ENCODE assay signal across 24 cellular contexts in genomic region chr11:93849201-93849600, GRCh38. TPM values are rescaled to one million over a fixed set of nuclear protein-coding genes. Genes with fewer than 3 reads are reported as not detected.
DNase-seq lines count a peak whose midpoint lies in the region; ATAC-seq and TF ChIP-seq lines count a peak whose summit lies in the region.
"Had no signal": no experiment of that assay in that cellular context is flagged by ENCODE, and none has a peak within 500 bp of the region (broad histone marks: within the 10 kb centered on the region; RNA-seq: fewer than 3 reads in every experiment).

No MANE protein-coding gene starts in this region.

- H2AFZ ChIP-seq in GM23338: peak overlapping the region; percentile 99
- H2AFZ ChIP-seq in PC-9: no peak overlapping the region

- H3K36me3 Mint-ChIP-seq in GM23338 (ENCODE audit: low read depth) (no peaks in the 10 kb centered on the region; the same call in 2 of the 3 replicates), endodermal cell (ENCODE audit: low read depth) (no peaks in the 10 kb centered on the region)
- H3K36me3 Mint-ChIP-seq: CD4-positive, CD25-positive, alpha-beta regulatory T cell had no signal

- H3K79me2 ChIP-seq in GM23338 (replicated peaks; ENCODE audit: insufficient read depth): no peaks in the 10 kb centered on the region
- no peaks in the 10 kb centered on the region for H3K79me2 ChIP-seq in PC-9 (ENCODE audit: low read depth)

- H3K27ac ChIP-seq in GM23338 (ENCODE audit: low read depth) (no peak overlapping the region), PC-9 (no peak overlapping the region), endodermal cell (ENCODE audit: low read depth, low read length) (no peak overlapping the region), psoas muscle (no peak overlapping the region)

- H3K9me2 ChIP-seq in GM23338 (ENCODE audit: insufficient read depth) (no peaks in the 10 kb centered on the region), PC-9 (ENCODE audit: insufficient read depth) (no peaks in the 10 kb centered on the region)

- no peaks in the 10 kb centered on the region for H4K20me1 ChIP-seq in GM23338 (replicated peaks; ENCODE audit: insufficient read depth)
- no peaks in the 10 kb centered on the region for H4K20me1 ChIP-seq in PC-9 (ENCODE audit: insufficient read depth)

- no peaks in the 10 kb centered on the region for H3K36me3 ChIP-seq in GM23338 (ENCODE audit: insufficient read depth)
- H3K36me3 ChIP-seq in PC-9 (ENCODE audit: low read depth): no peaks in the 10 kb centered on the region
- H3K36me3 ChIP-seq in endodermal cell (ENCODE audit: control insufficient read depth, insufficient read depth, low read length): no peaks in the 10 kb centered on the region
- H3K36me3 ChIP-seq in psoas muscle (ENCODE audit: insufficient read depth in 1 of 2, low read depth in 1 of 2): no peaks in the 10 kb centered on the region
- H3K36me3 ChIP-seq: thyroid gland had no signal

- POLR2A ChIA-PET in PC-9 (lab: Charles Lee; ENCODE audit: unreplicated experiment): no interaction called here

- H3K27ac Mint-ChIP-seq in GM23338: no peak overlapping the region
- no peak overlapping the region for H3K27ac Mint-ChIP-seq in endodermal cell
- H3K27ac Mint-ChIP-seq: activated CD8-positive, alpha-beta T cell treated with anti-CD3 and anti-CD28 coated beads for 36 hours; CD4-positive, CD25-positive, alpha-beta regulatory T cell had no signal

- H3F3A ChIP-seq in GM23338 (replicated peaks; ENCODE audit: low read depth) (0 out of 2 replicates have a peak, but pooled peaks cover 3% of the 10 kb centered on the region), PC-9 (ENCODE audit: insufficient read depth, low read depth) (no peaks in the 10 kb centered on the region)

- H3K27me3 ChIP-seq in GM23338 (ENCODE audit: insufficient read depth): peaks cover 10% of the 10 kb centered on the region; the same call in 1 of the 2 replicates
- no peaks in the 10 kb centered on the region for H3K27me3 ChIP-seq in PC-9 (ENCODE audit: insufficient read depth, low read depth)
- no peaks in the 10 kb centered on the region for H3K27me3 ChIP-seq in endodermal cell (ENCODE audit: control insufficient read depth, insufficient read depth, low read length, poor library complexity, severe bottlenecking)
- H3K27me3 ChIP-seq in psoas muscle (ENCODE audit: insufficient read depth in 3 of 3, low read length in 2 of 3): peaks cover 0 to 21% (median 2%) of the 10 kb centered on the region in 3 donors
- H3K27me3 ChIP-seq: thyroid gland had no signal

- H3K9me3 Mint-ChIP-seq in GM23338 (no peaks in the 10 kb centered on the region; the same call in 2 of the 3 replicates), endodermal cell (no peaks in the 10 kb centered on the region)
- H3K9me3 Mint-ChIP-seq: activated CD8-positive, alpha-beta T cell treated with anti-CD3 and anti-CD28 coated beads for 36 hours had no signal

- DNase-seq in GM23338 (ENCODE audit: low spot score): no peak
- DNase-seq in PC-9: no peak
- DNase-seq in endodermal cell: peak; percentile 29
- no peak for DNase-seq in psoas muscle
- no peak for DNase-seq in GM10266 (ENCODE audit: extremely low spot score)
- DNase-seq in stimulated activated naive CD4-positive, alpha-beta T cell treated with Interleukin-2 at 50 U/mL for 16 hours (lab: John Stamatoyannopoulos, UW): no peak
- DNase-seq in HuH-7 (ENCODE audit: low spot score): no peak
- DNase-seq: activated CD8-positive, alpha-beta T cell treated with anti-CD3 and anti-CD28 coated beads for 36 hours; activated T-cell treated with anti-CD3 and anti-CD28 coated beads for 4 hours; CD4-positive, CD25-positive, alpha-beta regulatory T cell; DMS153; NCI-H1436 treated with DMSO at 0.1 percent for 48 hours; NCI-H2107; NCI-H446 treated with DMSO at 0.1 percent for 48 hours; occipital lobe; SHP77; stimulated activated CD4-positive, alpha-beta T cell treated with anti-CD3 and anti-CD28 coated beads, Interleukin-12 subunit alpha, Interleukin-12 subunit beta, amount 100 ng/mL, for 4 hours; stimulated activated naive CD8-positive, alpha-beta T cell treated with anti-CD3 and anti-CD28 coated beads, Interleukin-15, Interleukin-2, amounts not matched to agents 100 U/mL and 50 U/mL, for 24 hours had no signal

- H3K4me3 ChIP-seq in GM23338 (peak overlapping the region; percentile 60; the same call in 1 of the 2 replicates), PC-9 (peak overlapping the region; percentile 70; the same call in 1 of the 2 replicates), endodermal cell (ENCODE audit: low read length) (no peak overlapping the region), psoas muscle (peak overlapping the region; percentile 62)

- H3K9ac ChIP-seq in endodermal cell (ENCODE audit: extremely low read depth, low read length, poor library complexity, severe bottlenecking): no peak overlapping the region

- H3K4me3 Mint-ChIP-seq in GM23338 (peak overlapping the region; percentile 67), endodermal cell (peak overlapping the region; percentile 37)
- H3K4me3 Mint-ChIP-seq: activated CD8-positive, alpha-beta T cell treated with anti-CD3 and anti-CD28 coated beads for 36 hours had no signal

- H3K4me2 ChIP-seq in GM23338 (peak overlapping the region; percentile 89), PC-9 (peak overlapping the region; percentile 98)

- no peaks in the 10 kb centered on the region for H3K9me3 ChIP-seq in PC-9 (ENCODE audit: insufficient read depth, low read depth)
- peaks cover 1% of the 10 kb centered on the region for H3K9me3 ChIP-seq in endodermal cell (ENCODE audit: control insufficient read depth, low read length)
- no peaks in the 10 kb centered on the region for H3K9me3 ChIP-seq in psoas muscle
- H3K9me3 ChIP-seq: thyroid gland had no signal

- peaks cover 10% of the 10 kb centered on the region for H3K27me3 Mint-ChIP-seq in GM23338 (ENCODE audit: insufficient read depth, low read depth, poor library complexity)
- no peaks in the 10 kb centered on the region for H3K27me3 Mint-ChIP-seq in endodermal cell (ENCODE audit: insufficient read depth)

- BruUV-seq in PC-9 (replicated peaks; lab: Mats Ljungman, UMichigan): no TSS peak

- WGBS in endodermal cell (ENCODE audit: insufficient coverage in 1 of 2, insufficient read length in 1 of 2), 2 experiments: 92 to 95% methylated on average over 2 to 5 of the region's 5 CpGs
- 97 to 98% (median 97%) methylated on average over 5 of the region's 5 CpGs for WGBS in psoas muscle, 3 donors

- no peak for ATAC-seq in GM23338
- no peak for ATAC-seq in psoas muscle
- ATAC-seq: activated CD4-positive, CD25-positive, alpha-beta regulatory T cell treated with anti-CD3 and anti-CD28 coated beads, Interleukin-2, amount 50 U/mL, for 24 hours; stimulated activated naive CD8-positive, alpha-beta T cell treated with anti-CD3 and anti-CD28 coated beads, Interleukin-15, Interleukin-2, amounts not matched to agents 100 U/mL and 50 U/mL, for 24 hours had no signal

- H3K4me1 Mint-ChIP-seq in GM23338: peaks cover 12% of the 10 kb centered on the region; the same call in 2 of the 3 replicates
- peaks cover 12% of the 10 kb centered on the region for H3K4me1 Mint-ChIP-seq in endodermal cell

- CTCF ChIA-PET in PC-9 (lab: Charles Lee): no interaction called here

- H3K4me1 ChIP-seq in GM23338 (ENCODE audit: insufficient read depth): peaks cover 17% of the 10 kb centered on the region
- H3K4me1 ChIP-seq in PC-9 (replicated peaks; ENCODE audit: insufficient read depth): peaks cover 16% of the 10 kb centered on the region; the same call in 1 of the 2 replicates
- peaks cover 6% of the 10 kb centered on the region for H3K4me1 ChIP-seq in endodermal cell (ENCODE audit: control insufficient read depth, insufficient read depth, low read length)
- no peaks in the 10 kb centered on the region for H3K4me1 ChIP-seq in psoas muscle

- intact Hi-C loops in PC-9 (cut with micrococcal nuclease; ENCODE audit: unreplicated experiment): no loop called here
- intact Hi-C loops in psoas muscle (cut with DNase I): no loop called here

- TF ChIP-seq CTCF in GM23338 (conservative IDR thresholded peaks at IDR 0.05; ENCODE audit: low read depth in 2 of 2) (no peak), PC-9 (conservative IDR thresholded peaks at IDR 0.05) (no peak), endodermal cell (conservative IDR thresholded peaks at IDR 0.05) (no peak), psoas muscle (IDR thresholded peaks at IDR 0.05) (no peak), GM10266 (IDR thresholded peaks at IDR 0.05; ENCODE audit: control insufficient read depth, insufficient read depth, low read depth, missing control alignments) (no peak)

RNA-seq across cellular contexts. Expression of gene VSTM5, which starts 1.2 kb away (rescaled TPM):
- total RNA-seq in GM23338 (2014; rRNA removed; shearing (Covaris generic)): 0.66 and 0.70 TPM in 2 replicates
- polyA plus RNA-seq in GM23338 (2016; fragmentation: Nextera tagmentation; extraction: Ambion mirVana) (0.21 and 0.37 TPM in 2 replicates), psoas muscle (under 1 TPM in 2 of 3 donors, not detected in 1; 0.01 TPM)
- total RNA-seq in PC-9 (2021) (0.81 and 1.2 TPM in 2 replicates), endodermal cell (under 1 TPM; 0.29 to 0.75 TPM), psoas muscle (under 1 TPM in 1 of 4 donors, not detected in 3; 0.26 TPM)
- 0.25 TPM for polyA plus RNA-seq in endodermal cell (2013, experiment 1 of 2)
- 0.25 TPM for polyA plus RNA-seq in endodermal cell (2013, experiment 2 of 2)
- total RNA-seq: activated CD8-positive, alpha-beta T cell treated with anti-CD3 and anti-CD28 coated beads for 36 hours; CD4-positive, CD25-positive, alpha-beta regulatory T cell; glomerular endothelial cell; lung microvascular endothelial cell; myocyte; OCI-LY7 had no signal
